ENCODE assay signal across 21 cellular contexts in genomic region chr11:25529572-25529971, GRCh38.
DNase-seq lines count a peak whose midpoint lies in the region; ATAC-seq, FAIRE-seq and TF ChIP-seq lines count a peak whose summit lies in the region.
"Had no signal": no experiment of that assay in that cellular context is flagged by ENCODE, and none has a peak within 500 bp of the region (broad histone marks: within the 10 kb centered on the region; RNA-seq: fewer than 3 reads in every experiment).

No MANE protein-coding gene starts in this region.

- H3K9ac ChIP-seq in H1 (replicated peaks in 1 of 4; ENCODE audit: extremely low read depth in 1 of 4, low read depth in 3 of 4, low read length in 3 of 4), result peak overlapping the region in 1 of 4 experiments; percentile 34; a peak in 1 of 7 replicates
- H3K9ac ChIP-seq: BLaER1 had no signal

- H3K4me3 ChIP-seq in GM23338 (no peak overlapping the region), H1 (ENCODE audit: extremely low read depth in 1 of 4, insufficient read depth in 2 of 4, low read depth in 3 of 4, low read length in 4 of 4) (no peak overlapping the region)
- H3K4me3 ChIP-seq: BLaER1 had no signal

- H3K36me3 Mint-ChIP-seq in GM23338 (ENCODE audit: low read depth), result no peaks in the 10 kb centered on the region
- H3K36me3 Mint-ChIP-seq: CD8-positive, alpha-beta T cell had no signal

- 0 out of 2 replicates have a peak overlapping the region, but pooled peaks have one; percentile 21 for H2BK20ac ChIP-seq in H1 (ENCODE audit: low read length)

- no peak for TF ChIP-seq EP300 in H1 (IDR thresholded peaks at IDR 0.05; ENCODE audit: borderline replicate concordance in 1 of 2, low read depth in 2 of 2, low read length in 2 of 2)

- no peaks in the 10 kb centered on the region for H3K9me3 ChIP-seq in H1 (ENCODE audit: insufficient read depth in 2 of 2, low read depth in 1 of 2, low read length in 1 of 2)
- H3K9me3 ChIP-seq: BE2C, BLaER1, Caco-2 had no signal

- no peak overlapping the region for H3K4me3 Mint-ChIP-seq in GM23338
- H3K4me3 Mint-ChIP-seq: CD4-positive, alpha-beta T cell; CD8-positive, alpha-beta T cell had no signal

- no peak overlapping the region for H3K27ac Mint-ChIP-seq in GM23338
- H3K27ac Mint-ChIP-seq: CD4-positive, alpha-beta T cell; CD8-positive, alpha-beta T cell had no signal

- no peak overlapping the region for H2BK120ac ChIP-seq in H1 (replicated peaks; ENCODE audit: low read depth, low read length)

- H3K27me3 ChIP-seq in GM23338 (ENCODE audit: insufficient read depth) (no peaks in the 10 kb centered on the region), H1 (replicated peaks in 1 of 4; ENCODE audit: control insufficient read depth in 3 of 4, extremely low read depth in 1 of 4, insufficient read depth in 3 of 4, low read length in 3 of 4) (no peaks in the 10 kb centered on the region)
- H3K27me3 ChIP-seq: BE2C, BLaER1 had no signal

- H4K20me1 ChIP-seq in GM23338 (replicated peaks; ENCODE audit: insufficient read depth) (no peaks in the 10 kb centered on the region), H1 (replicated peaks in 1 of 2; ENCODE audit: control insufficient read depth in 1 of 2, insufficient read depth in 2 of 2, low read length in 2 of 2) (no peaks in the 10 kb centered on the region)
- H4K20me1 ChIP-seq: BLaER1 had no signal

- ATAC-seq in GM23338 (peak; percentile 53; the same call in 2 of the 3 replicates), HG02852 (IDR thresholded peaks at IDR 0.05; ENCODE audit: unreplicated experiment) (no peak), GM21381 (IDR thresholded peaks at IDR 0.05; ENCODE audit: unreplicated experiment) (no peak)
- no peak for ATAC-seq in stimulated activated naive CD8-positive, alpha-beta T cell treated with anti-CD3 and anti-CD28 coated beads, Interleukin-15, Interleukin-2, amounts not matched to agents 100 U/mL and 50 U/mL, for 24 hours
- ATAC-seq: CD8-positive, alpha-beta T cell had no signal

- H3K79me2 ChIP-seq in GM23338 (replicated peaks; ENCODE audit: insufficient read depth), result no peaks in the 10 kb centered on the region
- no peaks in the 10 kb centered on the region for H3K79me2 ChIP-seq in H1 (ENCODE audit: control insufficient read depth in 1 of 2, insufficient read depth in 2 of 2, low read length in 2 of 2)

- H4K91ac ChIP-seq in H1 (replicated peaks; ENCODE audit: insufficient read length, low read length), result no peak overlapping the region

- CTCF ChIA-PET in H1 (lab: Charles Lee; ENCODE audit: partially characterized antibody), result no interaction called here

- H2BK15ac ChIP-seq in H1 (ENCODE audit: low read length), result no peak overlapping the region

- H3K27ac ChIP-seq in 22Rv1 (peak overlapping the region; percentile 81), GM23338 (ENCODE audit: low read depth) (no peak overlapping the region), H1 (ENCODE audit: low read depth, low read length) (no peak overlapping the region)
- H3K27ac ChIP-seq: BLaER1 had no signal

- 50% methylated on average over 1 of the region's 1 CpG; no CpG with 5 or more reads in 1 of the 2 experiments for WGBS in H1 (ENCODE audit: extremely low coverage in 1 of 2, insufficient coverage in 1 of 2, insufficient read length in 1 of 2, insufficient replicate concordance in 2 of 2, low coverage in 1 of 2, low lambda C conversion rate in 2 of 2, missing lambda C conversion rate in 1 of 2), 2 experiments

- H3K9me3 Mint-ChIP-seq in GM23338, result no peaks in the 10 kb centered on the region

- no peaks in the 10 kb centered on the region for H3K9me2 ChIP-seq in GM23338 (ENCODE audit: insufficient read depth)

- TF ChIP-seq CTCF in 22Rv1 (IDR thresholded peaks at IDR 0.05) (no peak), GM23338 (conservative IDR thresholded peaks at IDR 0.05; ENCODE audit: low read depth in 2 of 2) (no peak), H1 (IDR thresholded peaks at IDR 0.05; ENCODE audit: control extremely low read depth in 1 of 3, insufficient read depth in 1 of 3, low read depth in 1 of 3, low read length in 3 of 3) (no peak)

- H3K23ac ChIP-seq in H1 (ENCODE audit: insufficient read length), result no peak overlapping the region

- H2AFZ ChIP-seq in GM23338, result no peak overlapping the region
- H2AFZ ChIP-seq in H1 (ENCODE audit: low read length), result no peak overlapping the region

- H3K79me1 ChIP-seq in H1 (ENCODE audit: low read depth, low read length), result no peaks in the 10 kb centered on the region

- TF ChIP-seq POLR2A in H1 (IDR thresholded peaks at IDR 0.05; ENCODE audit: control extremely low read depth in 1 of 2, low read depth in 2 of 2, low read length in 2 of 2), result no peak

- H3K27me3 Mint-ChIP-seq in GM23338 (ENCODE audit: insufficient read depth, low read depth, poor library complexity), result no peaks in the 10 kb centered on the region
- H3K27me3 Mint-ChIP-seq: CD4-positive, alpha-beta T cell had no signal

- H2BK5ac ChIP-seq in H1 (ENCODE audit: low read depth, low read length), result no peak overlapping the region

- no peak for TF ChIP-seq RAD21 in H1 (IDR thresholded peaks at IDR 0.05 in 1 of 2, conservative IDR thresholded peaks at IDR 0.05 in 1 of 2; ENCODE audit: low read depth in 2 of 2, low read length in 2 of 2)

- H3K4me1 Mint-ChIP-seq in GM23338, result peaks cover 5% of the 10 kb centered on the region; the same call in 2 of the 3 replicates

- no peak for FAIRE-seq in H1 (lab: Jason Lieb, UNC)
- FAIRE-seq: A204.1, D721Med, G401.6, GM12891 had no signal

- no peak overlapping the region for H3K18ac ChIP-seq in H1 (ENCODE audit: extremely low read depth, low read length)

- H3K4ac ChIP-seq in H1 (replicated peaks; ENCODE audit: insufficient read length, low read depth, low read length), result no peak overlapping the region

- no peaks in the 10 kb centered on the region for H3K23me2 ChIP-seq in H1 (ENCODE audit: low read depth, low read length)

- H4K5ac ChIP-seq in H1 (ENCODE audit: insufficient read length, low read depth, low read length), result no peak overlapping the region

- H3K14ac ChIP-seq in H1 (ENCODE audit: insufficient read length), result no peak overlapping the region

- no peak overlapping the region for H2BK12ac ChIP-seq in H1 (ENCODE audit: low read depth, low read length)

- peaks cover 3% of the 10 kb centered on the region; the same call in 1 of the 2 replicates for H3K4me1 ChIP-seq in GM23338 (ENCODE audit: insufficient read depth)
- H3K4me1 ChIP-seq in H1 (replicated peaks in 1 of 4; ENCODE audit: control insufficient read depth in 3 of 4, insufficient read depth in 4 of 4, low read length in 3 of 4), result peaks cover 0 to 2% (median under 1%) of the 10 kb centered on the region in 4 experiments; a peak in 1 of 7 replicates
- H3K4me1 ChIP-seq: BE2C, BLaER1, Caco-2 had no signal

- no peaks in the 10 kb centered on the region for H3K36me3 ChIP-seq in GM23338 (ENCODE audit: insufficient read depth)
- H3K36me3 ChIP-seq in H1 (ENCODE audit: control insufficient read depth in 2 of 4, insufficient read depth in 4 of 4, low read length in 3 of 4), result no peaks in the 10 kb centered on the region
- H3K36me3 ChIP-seq: BE2C, BLaER1 had no signal

- POLR2A ChIA-PET in H1 (lab: Charles Lee; ENCODE audit: partially characterized antibody), result no interaction called here

- H2AK5ac ChIP-seq in H1 (ENCODE audit: low read depth, low read length), result no peak overlapping the region

- H4K8ac ChIP-seq in H1 (ENCODE audit: extremely low read depth, insufficient read depth, low read length), result no peak overlapping the region

- H3F3A ChIP-seq in GM23338 (replicated peaks; ENCODE audit: low read depth), result no peaks in the 10 kb centered on the region

- DNase-seq in GM23338 (ENCODE audit: low spot score), result no peak
- DNase-seq in H1 (ENCODE audit: low read depth in 1 of 2, low spot score in 2 of 2), result no peak
- no peak for DNase-seq in stimulated activated naive CD8-positive, alpha-beta T cell treated with anti-CD3 and anti-CD28 coated beads, Interleukin-15, Interleukin-2, amounts not matched to agents 100 U/mL and 50 U/mL, for 24 hours
- DNase-seq: 8988T; ACHN; BE2C; C1 segment of cervical spinal cord; Caco-2; Calu3; CD4-positive, alpha-beta T cell; CD8-positive, alpha-beta T cell; DMS79 treated with DMSO at 0.1 percent for 48 hours; GF-D8 had no signal

- no peak overlapping the region for H3K56ac ChIP-seq in H1 (replicated peaks; ENCODE audit: insufficient read length, low read depth, low read length)

- H3K4me2 ChIP-seq in GM23338, result no peak overlapping the region
- H3K4me2 ChIP-seq in H1 (ENCODE audit: insufficient read depth in 1 of 2, low read depth in 2 of 2, low read length in 2 of 2), result no peak overlapping the region
- H3K4me2 ChIP-seq: BLaER1 had no signal

TF ChIP-seq in GM23338, 12 proteins besides CTCF, POLR2A, EP300 and RAD21 (continues in another document):
- TF ChIP-seq ETS1 (IDR thresholded peaks at IDR 0.05), result no peak
- no peak for TF ChIP-seq CREB1 (CRISPR knock-in tag; IDR thresholded peaks at IDR 0.05; ENCODE audit: low read depth)
- TF ChIP-seq EZH2 (IDR thresholded peaks at IDR 0.05; ENCODE audit: low read depth, unreplicated experiment), result no peak

TF ChIP-seq in H1, 55 proteins besides CTCF, POLR2A, EP300 and RAD21:
- TF ChIP-seq GTF2F1 (IDR thresholded peaks at IDR 0.05; ENCODE audit: borderline replicate concordance, low read depth, low read length) (no peak), JUND (IDR thresholded peaks at IDR 0.05; ENCODE audit: low read length) (no peak), ZNF274 (IDR thresholded peaks at IDR 0.05; ENCODE audit: borderline replicate concordance, extremely low read depth, low read length) (no peak), CHD2 (IDR thresholded peaks at IDR 0.05; ENCODE audit: low read length) (no peak), PHF8 (conservative IDR thresholded peaks at IDR 0.05; ENCODE audit: low read depth, low read length) (no peak), KDM4A (IDR thresholded peaks at IDR 0.05; ENCODE audit: low read depth, low read length, severe bottlenecking) (no peak), CBX5 (IDR thresholded peaks at IDR 0.05; ENCODE audit: low read depth, low read length) (no peak), MAFK (IDR thresholded peaks at IDR 0.05; ENCODE audit: low read depth, low read length) (no peak), HDAC2 (IDR thresholded peaks at IDR 0.05; ENCODE audit: borderline replicate concordance in 1 of 2, low read depth in 2 of 2, low read length in 2 of 2) (no peak), RBBP5 (IDR thresholded peaks at IDR 0.05; ENCODE audit: borderline replicate concordance, low read depth, low read length) (no peak), JUN (IDR thresholded peaks at IDR 0.05; ENCODE audit: low read depth, low read length) (no peak), TCF12 (IDR thresholded peaks at IDR 0.05; ENCODE audit: low read depth, low read length) (no peak), RXRA (IDR thresholded peaks at IDR 0.05; ENCODE audit: insufficient read depth, low read depth, low read length) (no peak)
TF ChIP-seq in H1: peak in this region for 0.
